ENCODE assay signal across 16 cellular contexts in genomic region chr7:158270106-158270775, GRCh38.
DNase-seq lines count a peak whose midpoint lies in the region; ATAC-seq and TF ChIP-seq lines count a peak whose summit lies in the region.
"Had no signal": no experiment of that assay in that cellular context is flagged by ENCODE, and none has a peak within 500 bp of the region (broad histone marks: within the 10 kb centered on the region; RNA-seq: fewer than 3 reads in every experiment).

No MANE protein-coding gene starts in this region.

- peaks cover 3% of the 10 kb centered on the region for H3K79me1 ChIP-seq in neuronal stem cell (ENCODE audit: low read depth, low read length)

- H3K4me1 Mint-ChIP-seq in endodermal cell, result no peaks in the 10 kb centered on the region

- no peak overlapping the region for H3K4ac ChIP-seq in neuronal stem cell (ENCODE audit: low read length)

- H2BK120ac ChIP-seq in neuronal stem cell (ENCODE audit: low read depth, low read length), result no peak overlapping the region

- WGBS in heart right ventricle, 2 donors, result 89 to 92% methylated on average over 11 to 13 of the region's 13 CpGs
- WGBS in endodermal cell (ENCODE audit: insufficient coverage in 1 of 2, insufficient read length in 1 of 2), 2 experiments, result 85% methylated on average over 9 to 12 of the region's 13 CpGs
- no CpG with 5 or more reads among the region's 13 CpGs for WGBS in neuronal stem cell (ENCODE audit: extremely low coverage in 2 of 2, insufficient read length in 2 of 2, insufficient replicate concordance in 1 of 2), 2 donors
- WGBS in suprapubic skin, result 92% methylated on average over 6 of the region's 13 CpGs

- no peak for TF ChIP-seq EP300 in suprapubic skin (IDR thresholded peaks at IDR 0.05)

- DNase-seq in Right ventricle myocardium superior (peak; percentile 20), heart right ventricle (no peak), endodermal cell (no peak), neuronal stem cell (ENCODE audit: low spot score) (no peak), suprapubic skin (ENCODE audit: low spot score in 2 of 2) (peak; percentile 40 to 72), germinal center (ENCODE audit: low spot score) (no peak), DMS79 treated with DMSO at 0.1 percent for 48 hours (lab: John Stamatoyannopoulos, UW) (no peak), NCI-H748 treated with DMSO at 0.1 percent for 48 hours (lab: John Stamatoyannopoulos, UW) (no peak)
- DNase-seq: C1 segment of cervical spinal cord, COR-L47, NCI-H146, NCI-H2227 treated with DMSO at 0.1 percent for 48 hours, NCI-H526, PC-3 had no signal

- H3K14ac ChIP-seq in neuronal stem cell (ENCODE audit: low read length), result peak overlapping the region; percentile 56

- H3K27me3 Mint-ChIP-seq in endodermal cell (ENCODE audit: insufficient read depth), result no peaks in the 10 kb centered on the region
- H3K27me3 Mint-ChIP-seq: IgD-negative memory B cell had no signal

- H2AFZ ChIP-seq in neuronal stem cell (ENCODE audit: low read length), result no peak overlapping the region

- H3K4me3 Mint-ChIP-seq in endodermal cell, result no peak overlapping the region
- H3K4me3 Mint-ChIP-seq: IgD-negative memory B cell had no signal

- H3K4me1 ChIP-seq in heart right ventricle, result no peaks in the 10 kb centered on the region
- no peaks in the 10 kb centered on the region for H3K4me1 ChIP-seq in endodermal cell (ENCODE audit: control insufficient read depth, insufficient read depth, low read length)
- peaks cover 0 to 1% of the 10 kb centered on the region in 2 donors for H3K4me1 ChIP-seq in neuronal stem cell (ENCODE audit: control insufficient read depth in 2 of 2, insufficient read depth in 1 of 2, low read depth in 1 of 2, low read length in 2 of 2)
- H3K4me1 ChIP-seq in suprapubic skin, result peaks cover 7% of the 10 kb centered on the region

- peak overlapping the region; percentile 75 for H2BK15ac ChIP-seq in neuronal stem cell (ENCODE audit: low read length)

- H3K36me3 ChIP-seq in heart right ventricle (no peaks in the 10 kb centered on the region), endodermal cell (ENCODE audit: control insufficient read depth, insufficient read depth, low read length) (no peaks in the 10 kb centered on the region), neuronal stem cell (replicated peaks in 1 of 2; ENCODE audit: control insufficient read depth in 2 of 2, insufficient read depth in 2 of 2, low read length in 2 of 2) (no peaks in the 10 kb centered on the region), suprapubic skin (no peaks in the 10 kb centered on the region)

- peaks cover 16% of the 10 kb centered on the region for H3K9me3 Mint-ChIP-seq in endodermal cell

- intact Hi-C loops in Right ventricle myocardium superior (cut with DNase I), result no loop called here
- intact Hi-C loops in heart right ventricle (cut with DNase I), result no loop called here

- TF ChIP-seq CTCF in heart right ventricle (IDR thresholded peaks at IDR 0.05) (no peak), endodermal cell (conservative IDR thresholded peaks at IDR 0.05) (no peak), suprapubic skin (IDR thresholded peaks at IDR 0.05) (no peak)

- no peak overlapping the region for H4K91ac ChIP-seq in neuronal stem cell (ENCODE audit: low read depth, low read length, poor library complexity)

- H3K23ac ChIP-seq in neuronal stem cell (ENCODE audit: low read depth, low read length, poor library complexity), result peak overlapping the region; percentile 80

- H3K18ac ChIP-seq in neuronal stem cell (ENCODE audit: low read length), result peak overlapping the region; percentile 4

- peak overlapping the region; percentile 39 for H2BK5ac ChIP-seq in neuronal stem cell (ENCODE audit: low read length)

- H3K4me3 ChIP-seq in heart right ventricle (no peak overlapping the region), endodermal cell (ENCODE audit: low read length) (peak overlapping the region; percentile 23), neuronal stem cell (ENCODE audit: low read length in 2 of 2) (no peak overlapping the region), suprapubic skin (no peak overlapping the region)

- TF ChIP-seq POLR2A in suprapubic skin (IDR thresholded peaks at IDR 0.05), result no peak

- H3K9me3 ChIP-seq in heart right ventricle (no peaks in the 10 kb centered on the region), endodermal cell (ENCODE audit: control insufficient read depth, low read length) (peaks cover 50% of the 10 kb centered on the region), neuronal stem cell (replicated peaks in 1 of 2; ENCODE audit: control insufficient read depth in 2 of 2, insufficient read depth in 1 of 2, low read depth in 1 of 2, low read length in 2 of 2) (peaks cover 0 to 4% of the 10 kb centered on the region in 2 donors), suprapubic skin (no peaks in the 10 kb centered on the region)

- no peaks in the 10 kb centered on the region for H3K36me3 Mint-ChIP-seq in endodermal cell (ENCODE audit: low read depth)
- H3K36me3 Mint-ChIP-seq: IgD-negative memory B cell had no signal

- H3K4me2 ChIP-seq in neuronal stem cell (ENCODE audit: insufficient read depth, low read length, poor library complexity, severe bottlenecking), result no peak overlapping the region

- no peak overlapping the region for H3K27ac Mint-ChIP-seq in endodermal cell
- H3K27ac Mint-ChIP-seq: IgD-negative memory B cell had no signal

- H2AK5ac ChIP-seq in neuronal stem cell (ENCODE audit: low read depth, low read length), result peak overlapping the region; percentile 47

- no peak overlapping the region for H4K8ac ChIP-seq in neuronal stem cell (ENCODE audit: low read depth, low read length)

- H3K9ac ChIP-seq in endodermal cell (ENCODE audit: extremely low read depth, low read length, poor library complexity, severe bottlenecking) (no peak overlapping the region), neuronal stem cell (ENCODE audit: low read depth, low read length, poor library complexity) (no peak overlapping the region)

- ATAC-seq in Right ventricle myocardium superior (ENCODE audit: poor library complexity), result no peak
- ATAC-seq in heart right ventricle, result no peak
- ATAC-seq: PC-3, Right ventricle myocardium inferior had no signal

- H3K27me3 ChIP-seq in heart right ventricle (peaks cover 0 to 11% (median 0%) of the 10 kb centered on the region in 7 donors), endodermal cell (ENCODE audit: control insufficient read depth, insufficient read depth, low read length, poor library complexity, severe bottlenecking) (no peaks in the 10 kb centered on the region), neuronal stem cell (ENCODE audit: control insufficient read depth in 3 of 3, insufficient read depth in 3 of 3, low read depth in 1 of 3, low read length in 3 of 3) (no peaks in the 10 kb centered on the region), suprapubic skin (peaks cover 4% of the 10 kb centered on the region)

- no peak overlapping the region for H2BK12ac ChIP-seq in neuronal stem cell (ENCODE audit: low read length)

- no peak overlapping the region for H3K27ac ChIP-seq in heart right ventricle
- no peak overlapping the region for H3K27ac ChIP-seq in endodermal cell (ENCODE audit: low read depth, low read length)
- no peak overlapping the region for H3K27ac ChIP-seq in neuronal stem cell (replicated peaks; ENCODE audit: low read length)
- H3K27ac ChIP-seq in suprapubic skin, result no peak overlapping the region

Comparison
In these comparisons a context has a peak if more than half of its experiments do, and no peak if none do; other contexts are left out.
1. DNase-seq: peak in Right ventricle myocardium superior (single experiment) and suprapubic skin (2 of 2); none in heart right ventricle (0 of 2), endodermal cell (single experiment), neuronal stem cell (single experiment), germinal center (single experiment), DMS79 treated with DMSO at 0.1 percent for 48 hours (single experiment) and NCI-H748 treated with DMSO at 0.1 percent for 48 hours (single experiment).